Comparison of ENCODE assay signal across 1 cellular context in genomic region chr2:54077088-54077900, GRCh38.
TF ChIP-seq lines count a peak whose summit lies in the region.

No MANE protein-coding gene starts in this region.

TF ChIP-seq in K562, 482 proteins besides CTCF, POLR2A, EP300 and RAD21 (continued from another document and continues in another):
- TF ChIP-seq TFAP4 (CRISPR knock-in tag; IDR thresholded peaks at IDR 0.05; ENCODE audit: borderline replicate concordance) (no peak), SRF (CRISPR knock-in tag; IDR thresholded peaks at IDR 0.05) (no peak; a peak in 1 of 4 replicates), DIDO1 (tag; IDR thresholded peaks at IDR 0.05; ENCODE audit: low read depth) (0 out of 2 replicates have a peak, but pooled peaks have one; percentile 1), FOXM1 (IDR thresholded peaks at IDR 0.05; ENCODE audit: low read depth) (peak; percentile 93), FOXM1 (CRISPR knock-in tag; IDR thresholded peaks at IDR 0.05; ENCODE audit: low read depth) (no peak), STAT5A (IDR thresholded peaks at IDR 0.05; ENCODE audit: borderline replicate concordance, low read length) (peak; percentile 97), ETV5 (CRISPR knock-in tag; IDR thresholded peaks at IDR 0.05; ENCODE audit: low read depth) (peak; percentile 91), CBX5 (IDR thresholded peaks at IDR 0.05; ENCODE audit: borderline replicate concordance, low read depth) (peak; percentile 100), PURB (CRISPR knock-in tag; IDR thresholded peaks at IDR 0.05; ENCODE audit: low read depth) (no peak), REST (CRISPR knock-in tag; IDR thresholded peaks at IDR 0.05; ENCODE audit: low read depth) (no peak), HLTF (IDR thresholded peaks at IDR 0.05) (peak; percentile 96), PRDM10 (IDR thresholded peaks at IDR 0.05; ENCODE audit: partially characterized antibody) (peak; percentile 30), RHOXF2B (CRISPR knock-in tag; conservative IDR thresholded peaks at IDR 0.05) (no peak), DEAF1 (CRISPR knock-in tag; IDR thresholded peaks at IDR 0.05) (no peak), FOXK1 (CRISPR knock-in tag; IDR thresholded peaks at IDR 0.05; ENCODE audit: borderline replicate concordance) (peak; percentile 74), CREB1 (IDR thresholded peaks at IDR 0.05) (peak; percentile 61), CREB1 (CRISPR knock-in tag; IDR thresholded peaks at IDR 0.05) (peak; percentile 43; the same call in 1 of the 2 replicates), ZNF12 (CRISPR knock-in tag; IDR thresholded peaks at IDR 0.05) (peak; percentile 78; the same call in 1 of the 2 replicates), CEBPZ (IDR thresholded peaks at IDR 0.05; ENCODE audit: borderline replicate concordance, low read depth, low read length) (no peak; the same call in 1 of the 2 replicates), CBFA2T2 (conservative IDR thresholded peaks at IDR 0.05) (peak; percentile 96), SP1 (CRISPR knock-in tag; IDR thresholded peaks at IDR 0.05) (no peak), SIRT6 (IDR thresholded peaks at IDR 0.05; ENCODE audit: low read depth, low read length) (no peak), JUND (IDR thresholded peaks at IDR 0.05; ENCODE audit: borderline replicate concordance, low read depth, low read length) (peak; percentile 70), JUND (tag; IDR thresholded peaks at IDR 0.05; ENCODE audit: borderline replicate concordance, low read depth, low read length) (peak; percentile 75; the same call in 2 of the 3 replicates), TBL1XR1 (IDR thresholded peaks at IDR 0.05; ENCODE audit: low read length in 2 of 2) (peak; percentile 32 to 88; a peak in 2 of 4 replicates), E2F3 (CRISPR knock-in tag; IDR thresholded peaks at IDR 0.05) (no peak), NR2C1 (IDR thresholded peaks at IDR 0.05) (peak; percentile 59), NR2C1 (tag; IDR thresholded peaks at IDR 0.05) (peak; percentile 46; the same call in 1 of the 2 replicates), ZNF717 (CRISPR knock-in tag; IDR thresholded peaks at IDR 0.05) (no peak), CHAMP1 (IDR thresholded peaks at IDR 0.05) (peak; percentile 92), RBM25 (IDR thresholded peaks at IDR 0.05; ENCODE audit: low read depth, low read length, severe bottlenecking) (peak; percentile 6), KLF16 (IDR thresholded peaks at IDR 0.05) (peak; percentile 87), DDX20 (tag; IDR thresholded peaks at IDR 0.05; ENCODE audit: low read depth) (0 out of 2 replicates have a peak, but pooled peaks have one; percentile 16), EP400 (IDR thresholded peaks at IDR 0.05) (peak; percentile 45), AFF1 (IDR thresholded peaks at IDR 0.05; ENCODE audit: low read depth in 1 of 2, partially characterized antibody in 2 of 2) (peak; percentile 35 to 42), ELF1 (tag; IDR thresholded peaks at IDR 0.05) (peak; percentile 47; the same call in 1 of the 2 replicates), POLR2AphosphoS5 (IDR thresholded peaks at IDR 0.05; ENCODE audit: control insufficient read depth, insufficient read depth, low read depth, low read length) (peak; percentile 93), SETDB1 (IDR thresholded peaks at IDR 0.05; ENCODE audit: low read length) (no peak), SREBF2 (CRISPR knock-in tag; IDR thresholded peaks at IDR 0.05) (no peak)
